In genomic region chr1:32725595-32725942, GRCh38 we compare ENCODE assay signal across 1 cellular context.
TF ChIP-seq lines count a peak whose summit lies in the region.

No MANE protein-coding gene starts in this region.

TF ChIP-seq in HEK293, 187 proteins besides CTCF, POLR2A, EP300 and RAD21 (continued from another document):
- TF ChIP-seq ZNF398 (tag by site-specific recombination; IDR thresholded peaks at IDR 0.05) = 0 out of 2 replicates have a peak, but pooled peaks have one; percentile 1
- no peak for TF ChIP-seq ZNF707 (tag by site-specific recombination; IDR thresholded peaks at IDR 0.05)
- TF ChIP-seq ZNF239 (tag by site-specific recombination; IDR thresholded peaks at IDR 0.05) = no peak
- TF ChIP-seq ZNF112 (tag by site-specific recombination; IDR thresholded peaks at IDR 0.05) = no peak
- no peak for TF ChIP-seq ZNF202 (tag by site-specific recombination; IDR thresholded peaks at IDR 0.05; ENCODE audit: borderline replicate concordance)
- no peak for TF ChIP-seq ZNF843 (tag by site-specific recombination; IDR thresholded peaks at IDR 0.05)
- TF ChIP-seq SETDB1 (IDR thresholded peaks at IDR 0.05; ENCODE audit: insufficient read length, low read length) = no peak
- TF ChIP-seq RBAK (tag by site-specific recombination; IDR thresholded peaks at IDR 0.05) = no peak
- no peak for TF ChIP-seq ZSCAN4 (tag by site-specific recombination; IDR thresholded peaks at IDR 0.05)
- no peak for TF ChIP-seq PRDM6 (tag by site-specific recombination; IDR thresholded peaks at IDR 0.05)
- no peak for TF ChIP-seq HOXA7 (CRISPR knock-in tag; IDR thresholded peaks at IDR 0.05; ENCODE audit: borderline replicate concordance)
- peak; percentile 91 for TF ChIP-seq EGR2 (tag by site-specific recombination; IDR thresholded peaks at IDR 0.05; ENCODE audit: low read depth)
- no peak for TF ChIP-seq ZNF292 (tag by site-specific recombination; IDR thresholded peaks at IDR 0.05; ENCODE audit: borderline replicate concordance, low read depth)
- TF ChIP-seq ZNF169 (tag by site-specific recombination; IDR thresholded peaks at IDR 0.05) = no peak
- TF ChIP-seq ZNF311 (tag by site-specific recombination; IDR thresholded peaks at IDR 0.05; ENCODE audit: borderline replicate concordance) = no peak
- no peak for TF ChIP-seq HOXC10 (CRISPR knock-in tag; IDR thresholded peaks at IDR 0.05)
- no peak for TF ChIP-seq ZNF223 (tag by site-specific recombination; IDR thresholded peaks at IDR 0.05)
- TF ChIP-seq ZFHX2 (tag by site-specific recombination; conservative IDR thresholded peaks at IDR 0.05) = peak; percentile 78
- TF ChIP-seq ZNF530 (tag by site-specific recombination; IDR thresholded peaks at IDR 0.05; ENCODE audit: low read depth) = no peak
- TF ChIP-seq ZNF785 (tag by site-specific recombination; IDR thresholded peaks at IDR 0.05) = no peak
- no peak for TF ChIP-seq OSR2 (tag by site-specific recombination; IDR thresholded peaks at IDR 0.05)
